8 cellular contexts compared by ENCODE assay signal in the genomic region with DNA sequence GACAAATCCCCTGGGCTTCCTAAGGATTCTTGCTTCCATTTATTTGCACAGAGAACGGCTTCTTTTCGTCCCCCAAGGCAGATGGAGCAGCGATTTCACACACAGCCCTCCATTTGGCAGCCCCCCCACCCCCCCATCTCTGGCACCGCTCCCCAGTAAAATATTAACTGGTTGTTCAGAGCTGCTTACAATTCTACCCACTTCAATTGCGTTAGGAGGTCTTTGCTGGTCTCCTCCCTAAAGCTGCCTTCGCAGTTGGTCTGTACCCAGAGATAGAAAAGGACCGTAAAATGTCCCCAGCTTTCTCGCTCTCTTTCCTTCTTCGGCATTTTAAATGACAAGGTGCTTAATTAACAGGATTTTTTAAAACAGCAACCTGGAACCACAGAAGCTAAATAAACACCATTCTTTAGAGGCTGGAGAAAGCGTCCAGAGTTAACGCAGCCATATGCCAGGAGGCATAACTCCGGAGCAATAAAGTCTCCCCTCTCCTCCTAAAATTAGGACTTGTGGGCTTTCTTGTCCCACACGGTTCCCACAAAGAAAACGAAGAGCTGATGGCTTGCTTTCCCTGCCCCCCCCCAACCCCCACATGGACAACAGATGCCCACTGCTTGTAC. TPM values are rescaled to one million over a fixed set of nuclear protein-coding genes. Genes with fewer than 3 reads are reported as not detected.
A peak's percentile ranks its signal among the peaks of the same experiment; 100 is the strongest.
DNase-seq lines count a peak whose midpoint lies in the region; ATAC-seq, FAIRE-seq and TF ChIP-seq lines count a peak whose summit lies in the region.

No MANE protein-coding gene starts in this region.

- FAIRE-seq in HTR-8/SVneo (lab: Jason Lieb, UNC) = no peak

- no peaks in the 10 kb centered on the region for H3K27me3 Mint-ChIP-seq in activated CD4-positive, alpha-beta T cell treated with anti-CD3 and anti-CD28 coated beads, Interleukin-2, amount 10 ng/mL, durations not matched to agents 24 days and 14 days
- H3K27me3 Mint-ChIP-seq in activated naive CD8-positive, alpha-beta T cell treated with anti-CD3 and anti-CD28 coated beads for 36 hours = no peaks in the 10 kb centered on the region

- H3K4me1 ChIP-seq in testis = peaks cover 86% of the 10 kb centered on the region

- WGBS in testis, 2 donors = 21 to 27% methylated on average over 14 of the region's 14 CpGs

- H3K36me3 Mint-ChIP-seq in activated CD4-positive, alpha-beta T cell treated with anti-CD3 and anti-CD28 coated beads, Interleukin-2, amount 10 ng/mL, durations not matched to agents 24 days and 14 days (ENCODE audit: low read depth) = peaks cover 16% of the 10 kb centered on the region
- H3K36me3 Mint-ChIP-seq in activated naive CD8-positive, alpha-beta T cell treated with anti-CD3 and anti-CD28 coated beads for 36 hours = peaks cover 20% of the 10 kb centered on the region

- H3K36me3 ChIP-seq in testis (ENCODE audit: low read depth, missing control alignments) = no peaks in the 10 kb centered on the region

- intact Hi-C loops in activated CD4-positive, alpha-beta T cell treated with anti-CD3 and anti-CD28 coated beads, Interleukin-2, amount 10 ng/mL, durations not matched to agents 24 days and 14 days (cut with micrococcal nuclease) = loop anchor here (5.0 kb wide), 3 partner anchors 41 to 671 kb away; a partner anchor contains a TSS
- intact Hi-C loops in testis (cut with DNase I; ENCODE audit: low total_unique reads) = loop anchor here (5.0 kb wide), 1 partner anchor 41 kb away; no protein-coding TSS in a partner anchor

- no peaks in the 10 kb centered on the region for H3K9me3 ChIP-seq in testis

- peak overlapping the region; percentile 91 for H3K4me3 Mint-ChIP-seq in activated CD4-positive, alpha-beta T cell treated with anti-CD3 and anti-CD28 coated beads, Interleukin-2, amount 10 ng/mL, durations not matched to agents 24 days and 14 days
- peak overlapping the region; percentile 95 for H3K4me3 Mint-ChIP-seq in activated naive CD8-positive, alpha-beta T cell treated with anti-CD3 and anti-CD28 coated beads for 36 hours

- peak overlapping the region; percentile 99 for H3K27ac Mint-ChIP-seq in activated CD4-positive, alpha-beta T cell treated with anti-CD3 and anti-CD28 coated beads, Interleukin-2, amount 10 ng/mL, durations not matched to agents 24 days and 14 days
- H3K27ac Mint-ChIP-seq in activated naive CD8-positive, alpha-beta T cell treated with anti-CD3 and anti-CD28 coated beads for 36 hours = peak overlapping the region; percentile 97

- H3K27me3 ChIP-seq in testis = no peaks in the 10 kb centered on the region

- DNase-seq in activated CD4-positive, alpha-beta T cell treated with anti-CD3 and anti-CD28 coated beads, Interleukin-2, amount 10 ng/mL, durations not matched to agents 24 days and 14 days = no peak
- no peak for DNase-seq in activated CD4-positive, alpha-beta T cell treated with anti-CD3 and anti-CD28 coated beads, Interleukin-2, amount 50 U/mL, for 48 hours
- DNase-seq in activated naive CD8-positive, alpha-beta T cell treated with anti-CD3 and anti-CD28 coated beads for 36 hours = no peak
- DNase-seq in left kidney (ENCODE audit: low read depth, low spot score) = peak; percentile 23
- no peak for DNase-seq in testis
- DNase-seq in epidermal melanocyte (ENCODE audit: insufficient read length, low spot score) = no peak
- no peak for DNase-seq in HTR-8/SVneo (ENCODE audit: insufficient read length, low spot score)

- no peaks in the 10 kb centered on the region for H3K9me3 Mint-ChIP-seq in activated CD4-positive, alpha-beta T cell treated with anti-CD3 and anti-CD28 coated beads, Interleukin-2, amount 10 ng/mL, durations not matched to agents 24 days and 14 days
- no peaks in the 10 kb centered on the region for H3K9me3 Mint-ChIP-seq in activated naive CD8-positive, alpha-beta T cell treated with anti-CD3 and anti-CD28 coated beads for 36 hours

- no peak for ATAC-seq in GM21447 (IDR thresholded peaks at IDR 0.05; ENCODE audit: unreplicated experiment)

- no peak for TF ChIP-seq CTCF in testis (IDR thresholded peaks at IDR 0.05)

- peak overlapping the region; percentile 95 to 99 for H3K27ac ChIP-seq in testis

- H3K4me1 Mint-ChIP-seq in activated CD4-positive, alpha-beta T cell treated with anti-CD3 and anti-CD28 coated beads, Interleukin-2, amount 10 ng/mL, durations not matched to agents 24 days and 14 days = peaks cover 35% of the 10 kb centered on the region
- H3K4me1 Mint-ChIP-seq in activated naive CD8-positive, alpha-beta T cell treated with anti-CD3 and anti-CD28 coated beads for 36 hours = peaks cover 38% of the 10 kb centered on the region

- TF ChIP-seq POLR2A in testis (IDR thresholded peaks at IDR 0.05) = no peak

- peak overlapping the region in 1 of 2 donors; percentile 48 for H3K4me3 ChIP-seq in testis

RNA-seq across cellular contexts. Expression of a gene that starts 1.7 kb away (rescaled TPM):
- 38.1 and 40.0 TPM in 2 replicates for total RNA-seq in activated CD4-positive, alpha-beta T cell treated with anti-CD3 and anti-CD28 coated beads, Interleukin-2, amount 10 ng/mL, durations not matched to agents 24 days and 14 days
- 10 to 100 TPM; 28.8 to 29.8 TPM for total RNA-seq in activated naive CD8-positive, alpha-beta T cell treated with anti-CD3 and anti-CD28 coated beads for 36 hours
- total RNA-seq in testis = 100 to 1,000 TPM in 1 of 2 donors, 10 to 100 TPM in 1; 87.2 to 102 TPM
- 30.4 TPM for polyA plus RNA-seq in testis (ENCODE audit: insufficient read depth, low read depth, low replicate concordance)
